In genomic region chr10:14659626-14660196, GRCh38 we compare ENCODE assay signal across 9 cellular contexts.
A peak's percentile ranks its signal among the peaks of the same experiment; 100 is the strongest.
DNase-seq lines count a peak whose midpoint lies in the region; ATAC-seq and TF ChIP-seq lines count a peak whose summit lies in the region.
"Had no signal": no experiment of that assay in that cellular context is flagged by ENCODE, and none has a peak within 500 bp of the region (broad histone marks: within the 10 kb centered on the region; RNA-seq: fewer than 3 reads in every experiment).

No MANE protein-coding gene starts in this region.

- ATAC-seq in GM21737 (IDR thresholded peaks at IDR 0.05; ENCODE audit: unreplicated experiment) (peak; percentile 72), GM23338 (no peak), gastroesophageal sphincter (no peak)

- in situ Hi-C loops in GM13976 (cut with MboI; ENCODE audit: low sequenced_read_pairs, unreplicated experiment): no loop called here

- 80 to 89% methylated on average over 5 to 7 of the region's 7 CpGs for WGBS in gastroesophageal sphincter (ENCODE audit: low coverage in 1 of 2), 2 donors

- no peaks in the 10 kb centered on the region for H3K9me2 ChIP-seq in MM.1S (replicated peaks; ENCODE audit: insufficient read depth, low read length)
- H3K9me2 ChIP-seq in GM23338 (ENCODE audit: insufficient read depth): no peaks in the 10 kb centered on the region; the same call in none of the 2 replicates

- H3K36me3 ChIP-seq in MM.1S (replicated peaks; ENCODE audit: insufficient read depth, low read length) (no peaks in the 10 kb centered on the region), GM23338 (ENCODE audit: insufficient read depth) (no peaks in the 10 kb centered on the region), gastroesophageal sphincter (no peaks in the 10 kb centered on the region)

- TF ChIP-seq CTCF in GM13976 (IDR thresholded peaks at IDR 0.05; ENCODE audit: borderline replicate concordance, control extremely low read depth, extremely low read depth, insufficient read depth, missing control alignments) (no peak), MM.1S (IDR thresholded peaks at IDR 0.05; ENCODE audit: low read length) (no peak), GM23338 (conservative IDR thresholded peaks at IDR 0.05; ENCODE audit: low read depth in 2 of 2) (no peak), gastroesophageal sphincter (IDR thresholded peaks at IDR 0.05) (no peak)

- H3K27ac ChIP-seq in MM.1S (ENCODE audit: low read length): peak overlapping the region; percentile 83
- H3K27ac ChIP-seq in GM23338 (ENCODE audit: low read depth): no peak overlapping the region
- no peak overlapping the region for H3K27ac ChIP-seq in gastroesophageal sphincter
- H3K27ac ChIP-seq: parathyroid adenoma had no signal

- no peak for TF ChIP-seq POLR2A in gastroesophageal sphincter (IDR thresholded peaks at IDR 0.05)

- H3K4me1 Mint-ChIP-seq in activated T-helper 2 cell treated with anti-CD3 and anti-CD28 coated beads, Interferon-gamma antibody, Interleukin-2, Interleukin-4, amounts not matched to agents 10 μg/mL and 5 μg/mL and 100 μg/mL, durations not matched to agents 14 hours and 24 hours and 36 hours (ENCODE audit: low read depth): peaks cover 81% of the 10 kb centered on the region
- peaks cover 17% of the 10 kb centered on the region for H3K4me1 Mint-ChIP-seq in GM23338

- H4K20me1 ChIP-seq in MM.1S (ENCODE audit: insufficient read depth, low read length): no peaks in the 10 kb centered on the region
- no peaks in the 10 kb centered on the region for H4K20me1 ChIP-seq in GM23338 (replicated peaks; ENCODE audit: insufficient read depth)

- peaks cover 36% of the 10 kb centered on the region for H3K36me3 Mint-ChIP-seq in activated T-helper 2 cell treated with anti-CD3 and anti-CD28 coated beads, Interferon-gamma antibody, Interleukin-2, Interleukin-4, amounts not matched to agents 10 μg/mL and 5 μg/mL and 100 μg/mL, durations not matched to agents 14 hours and 24 hours and 36 hours (ENCODE audit: low read depth)
- H3K36me3 Mint-ChIP-seq in GM23338 (ENCODE audit: low read depth): no peaks in the 10 kb centered on the region

- peak overlapping the region; percentile 66 for H3K4me3 Mint-ChIP-seq in activated T-helper 2 cell treated with anti-CD3 and anti-CD28 coated beads, Interferon-gamma antibody, Interleukin-2, Interleukin-4, amounts not matched to agents 10 μg/mL and 5 μg/mL and 100 μg/mL, durations not matched to agents 14 hours and 24 hours and 36 hours (ENCODE audit: low read depth)
- no peak overlapping the region for H3K4me3 Mint-ChIP-seq in GM23338

- H3K4me2 ChIP-seq in MM.1S (ENCODE audit: low read depth, low read length) (peak overlapping the region; percentile 42), GM23338 (no peak overlapping the region)

- H3F3A ChIP-seq in MM.1S (ENCODE audit: insufficient read depth, low read length) (peaks cover 22% of the 10 kb centered on the region), GM23338 (replicated peaks; ENCODE audit: low read depth) (no peaks in the 10 kb centered on the region)

- no peaks in the 10 kb centered on the region for H3K79me2 ChIP-seq in MM.1S (ENCODE audit: low read length)
- no peaks in the 10 kb centered on the region for H3K79me2 ChIP-seq in GM23338 (replicated peaks; ENCODE audit: insufficient read depth)
- H3K79me2 ChIP-seq: parathyroid adenoma had no signal

- DNase-seq in GM13976 (ENCODE audit: low spot score) (peak; percentile 63), MM.1S (peak; percentile 94), GM23338 (ENCODE audit: low spot score) (no peak), superior temporal gyrus (ENCODE audit: extremely low spot score) (no peak)
- peak; percentile 59 for DNase-seq in activated T-helper 2 cell treated with anti-CD3 and anti-CD28 coated beads, Interferon-gamma antibody, Interleukin-2, Interleukin-4, amounts not matched to agents 10 μg/mL and 5 μg/mL and 100 μg/mL, durations not matched to agents 14 hours and 24 hours and 36 hours (ENCODE audit: low spot score)
- DNase-seq in stimulated activated CD4-positive, alpha-beta T cell treated with anti-CD3 and anti-CD28 coated beads, Interleukin-4, amount 100 ng/mL, for 4 hours: peak; percentile 22 to 23

- H3K27me3 ChIP-seq in MM.1S (replicated peaks; ENCODE audit: insufficient read depth, low read length) (no peaks in the 10 kb centered on the region), GM23338 (ENCODE audit: insufficient read depth) (no peaks in the 10 kb centered on the region), gastroesophageal sphincter (no peaks in the 10 kb centered on the region)

- peaks cover 41% of the 10 kb centered on the region for H3K9me3 Mint-ChIP-seq in activated T-helper 2 cell treated with anti-CD3 and anti-CD28 coated beads, Interferon-gamma antibody, Interleukin-2, Interleukin-4, amounts not matched to agents 10 μg/mL and 5 μg/mL and 100 μg/mL, durations not matched to agents 14 hours and 24 hours and 36 hours
- H3K9me3 Mint-ChIP-seq in GM23338: no peaks in the 10 kb centered on the region

- no peaks in the 10 kb centered on the region for H3K27me3 Mint-ChIP-seq in activated T-helper 2 cell treated with anti-CD3 and anti-CD28 coated beads, Interferon-gamma antibody, Interleukin-2, Interleukin-4, amounts not matched to agents 10 μg/mL and 5 μg/mL and 100 μg/mL, durations not matched to agents 14 hours and 24 hours and 36 hours (ENCODE audit: low read depth)
- no peaks in the 10 kb centered on the region for H3K27me3 Mint-ChIP-seq in GM23338 (ENCODE audit: insufficient read depth, low read depth, poor library complexity)

- H2AFZ ChIP-seq in MM.1S (ENCODE audit: low read length) (peak overlapping the region; percentile 16; the same call in 1 of the 2 replicates), GM23338 (no peak overlapping the region)
- H2AFZ ChIP-seq: parathyroid adenoma had no signal

- no peaks in the 10 kb centered on the region for H3K9me3 ChIP-seq in MM.1S (replicated peaks; ENCODE audit: insufficient read depth, low read length)
- H3K9me3 ChIP-seq in gastroesophageal sphincter: no peaks in the 10 kb centered on the region

- peak overlapping the region; percentile 64 for H3K9ac ChIP-seq in MM.1S (ENCODE audit: low read length)
- H3K9ac ChIP-seq: parathyroid adenoma had no signal

- intact Hi-C loops in activated T-helper 2 cell treated with anti-CD3 and anti-CD28 coated beads, Interferon-gamma antibody, Interleukin-2, Interleukin-4, amounts not matched to agents 10 μg/mL and 5 μg/mL and 100 μg/mL, durations not matched to agents 14 hours and 24 hours and 36 hours (cut with micrococcal nuclease): loop anchor here (1.0 to 5.0 kb wide), 7 partner anchors 11 to 293 kb away; partner anchors contain the start of gene DCLRE1C

- peaks cover 40% of the 10 kb centered on the region for H3K4me1 ChIP-seq in MM.1S (ENCODE audit: low read length)
- peaks cover 7% of the 10 kb centered on the region; the same call in 1 of the 2 replicates for H3K4me1 ChIP-seq in GM23338 (ENCODE audit: insufficient read depth)
- peaks cover 0 to 1% (median 0%) of the 10 kb centered on the region in 3 donors for H3K4me1 ChIP-seq in gastroesophageal sphincter

- peak overlapping the region; percentile 17 for H3K4me3 ChIP-seq in MM.1S (ENCODE audit: low read length)
- no peak overlapping the region for H3K4me3 ChIP-seq in GM23338
- H3K4me3 ChIP-seq in gastroesophageal sphincter: no peak overlapping the region

- peak overlapping the region; percentile 95 for H3K27ac Mint-ChIP-seq in activated T-helper 2 cell treated with anti-CD3 and anti-CD28 coated beads, Interferon-gamma antibody, Interleukin-2, Interleukin-4, amounts not matched to agents 10 μg/mL and 5 μg/mL and 100 μg/mL, durations not matched to agents 14 hours and 24 hours and 36 hours
- H3K27ac Mint-ChIP-seq in GM23338: no peak overlapping the region

- no peak for TF ChIP-seq EP300 in gastroesophageal sphincter (IDR thresholded peaks at IDR 0.05)

TF ChIP-seq in GM23338, 12 proteins besides CTCF, POLR2A, EP300 and RAD21 (continues in another document):
- TF ChIP-seq CREB1 (CRISPR knock-in tag; IDR thresholded peaks at IDR 0.05; ENCODE audit: low read depth): no peak

Comparison
In these comparisons a context has a peak if more than half of its experiments do, and no peak if none do; other contexts are left out.
1. DNase-seq: peak in GM13976 (single experiment), MM.1S (single experiment), activated T-helper 2 cell treated with anti-CD3 and anti-CD28 coated beads, Interferon-gamma antibody, Interleukin-2, Interleukin-4, amounts not matched to agents 10 μg/mL and 5 μg/mL and 100 μg/mL, durations not matched to agents 14 hours and 24 hours and 36 hours (single experiment) and stimulated activated CD4-positive, alpha-beta T cell treated with anti-CD3 and anti-CD28 coated beads, Interleukin-4, amount 100 ng/mL, for 4 hours (2 of 2); none in GM23338 (single experiment) and superior temporal gyrus (single experiment).